11 cellular contexts compared by ENCODE assay signal in genomic region chr16:25079637-25080375, GRCh38. TPM values are rescaled to one million over a fixed set of nuclear protein-coding genes. Genes with fewer than 3 reads are reported as not detected.
A peak's percentile ranks its signal among the peaks of the same experiment; 100 is the strongest.
DNase-seq lines count a peak whose midpoint lies in the region; ATAC-seq and TF ChIP-seq lines count a peak whose summit lies in the region.
"Had no signal": no experiment of that assay in that cellular context is flagged by ENCODE, and none has a peak within 500 bp of the region (broad histone marks: within the 10 kb centered on the region; RNA-seq: fewer than 3 reads in every experiment).

No MANE protein-coding gene starts in this region.

- WGBS in endodermal cell (ENCODE audit: insufficient coverage in 1 of 2, insufficient read length in 1 of 2), 2 experiments: 70 to 89% methylated on average over 3 to 4 of the region's 4 CpGs
- 55% methylated on average over 4 of the region's 4 CpGs for WGBS in hepatocyte (ENCODE audit: low lambda C conversion rate, missing lambda C conversion rate)

- H3K4me3 Mint-ChIP-seq in endodermal cell: no peak overlapping the region
- no peak overlapping the region for H3K4me3 Mint-ChIP-seq in effector memory CD8-positive, alpha-beta T cell
- H3K4me3 Mint-ChIP-seq: B cell; CD4-positive, CD25-positive, alpha-beta regulatory T cell; H9 had no signal

- no peaks in the 10 kb centered on the region for H3K79me2 ChIP-seq in hepatocyte

- peaks cover 15% of the 10 kb centered on the region for H3K4me1 Mint-ChIP-seq in endodermal cell
- H3K4me1 Mint-ChIP-seq in effector memory CD8-positive, alpha-beta T cell (ENCODE audit: low read depth in 2 of 2): no peaks in the 10 kb centered on the region
- H3K4me1 Mint-ChIP-seq: H9 had no signal

- peaks cover 10% of the 10 kb centered on the region for H3K9me3 Mint-ChIP-seq in endodermal cell
- H3K9me3 Mint-ChIP-seq in effector memory CD8-positive, alpha-beta T cell: no peaks in the 10 kb centered on the region
- H3K9me3 Mint-ChIP-seq: CD4-positive, CD25-positive, alpha-beta regulatory T cell had no signal

- TF ChIP-seq CTCF in endodermal cell (conservative IDR thresholded peaks at IDR 0.05) (no peak), hepatocyte (IDR thresholded peaks at IDR 0.05; ENCODE audit: poor library complexity) (no peak)

- no peak overlapping the region for H3K27ac Mint-ChIP-seq in endodermal cell
- no peak overlapping the region for H3K27ac Mint-ChIP-seq in effector memory CD8-positive, alpha-beta T cell
- H3K27ac Mint-ChIP-seq: B cell; CD4-positive, CD25-positive, alpha-beta regulatory T cell; H9 had no signal

- no peaks in the 10 kb centered on the region for H3K36me3 ChIP-seq in endodermal cell (ENCODE audit: control insufficient read depth, insufficient read depth, low read length)
- H3K36me3 ChIP-seq in hepatocyte (replicated peaks; ENCODE audit: insufficient read depth, low read depth): no peaks in the 10 kb centered on the region

- DNase-seq in HUDEP-2 (lab: John Stamatoyannopoulos, UW; ENCODE audit: unreplicated experiment in 76 of 76) (peak in 56 of 76 experiments; percentile 5 to 70 (median 27)), SK-N-DZ (ENCODE audit: low spot score) (peak; percentile 25), endodermal cell (no peak), OCI-M1 (lab: John Stamatoyannopoulos, UW) (no peak), hepatocyte (ENCODE audit: low spot score) (no peak)
- DNase-seq in effector memory CD8-positive, alpha-beta T cell: no peak
- DNase-seq: C1 segment of cervical spinal cord; Caco-2; CD4-positive, CD25-positive, alpha-beta regulatory T cell; H9 had no signal

- peak overlapping the region; percentile 4 for H3K4me3 ChIP-seq in endodermal cell (ENCODE audit: low read length)
- no peak overlapping the region for H3K4me3 ChIP-seq in hepatocyte

- H3K27me3 ChIP-seq in endodermal cell (ENCODE audit: control insufficient read depth, insufficient read depth, low read length, poor library complexity, severe bottlenecking): no peaks in the 10 kb centered on the region
- no peaks in the 10 kb centered on the region for H3K27me3 ChIP-seq in hepatocyte

- H3K9ac ChIP-seq in endodermal cell (ENCODE audit: extremely low read depth, low read length, poor library complexity, severe bottlenecking): no peak overlapping the region

- H3K9me3 ChIP-seq in endodermal cell (ENCODE audit: control insufficient read depth, low read length): peaks cover 14% of the 10 kb centered on the region
- H3K9me3 ChIP-seq in hepatocyte (ENCODE audit: low read depth): no peaks in the 10 kb centered on the region
- H3K9me3 ChIP-seq: Caco-2 had no signal

- no peaks in the 10 kb centered on the region for H3K4me1 ChIP-seq in endodermal cell (ENCODE audit: control insufficient read depth, insufficient read depth, low read length)
- H3K4me1 ChIP-seq in hepatocyte (ENCODE audit: insufficient read depth): no peaks in the 10 kb centered on the region

- no peaks in the 10 kb centered on the region for H3K36me3 Mint-ChIP-seq in endodermal cell (ENCODE audit: low read depth)
- no peaks in the 10 kb centered on the region for H3K36me3 Mint-ChIP-seq in effector memory CD8-positive, alpha-beta T cell (ENCODE audit: insufficient read depth)
- H3K36me3 Mint-ChIP-seq: CD4-positive, CD25-positive, alpha-beta regulatory T cell had no signal

- no peaks in the 10 kb centered on the region for H3K9me2 ChIP-seq in hepatocyte (replicated peaks; ENCODE audit: insufficient read depth)

- no peak for ATAC-seq in effector memory CD8-positive, alpha-beta T cell (replicated peaks)

- H4K20me1 ChIP-seq in hepatocyte (ENCODE audit: insufficient read depth, poor library complexity, severe bottlenecking): no peaks in the 10 kb centered on the region

- no peak overlapping the region for H3K4me2 ChIP-seq in hepatocyte

- H3K27ac ChIP-seq in endodermal cell (ENCODE audit: low read depth, low read length) (no peak overlapping the region), hepatocyte (no peak overlapping the region)

- H2AFZ ChIP-seq in hepatocyte: no peak overlapping the region

- H3K27me3 Mint-ChIP-seq in endodermal cell (ENCODE audit: insufficient read depth): peaks cover 4% of the 10 kb centered on the region
- no peaks in the 10 kb centered on the region for H3K27me3 Mint-ChIP-seq in effector memory CD8-positive, alpha-beta T cell
- H3K27me3 Mint-ChIP-seq: B cell; CD4-positive, CD25-positive, alpha-beta regulatory T cell had no signal

RNA-seq across cellular contexts. Expression of gene LCMT1, which starts 31.7 kb away (rescaled TPM):
- 52.6 and 53.8 TPM in 2 replicates for polyA plus RNA-seq in SK-N-DZ (2014; cell fraction: cytosol; rRNA removed)
- 41.6 and 45.1 TPM in 2 replicates for polyA plus RNA-seq in SK-N-DZ (2014; cell fraction: nucleus; rRNA removed)
- total RNA-seq in endodermal cell (10 to 100 TPM; 66.9 to 68.6 TPM), hepatocyte (30.2 and 33.0 TPM in 2 replicates)
- 56.3 TPM for polyA plus RNA-seq in endodermal cell (2013, experiment 1 of 2)
- 54.9 TPM for polyA plus RNA-seq in endodermal cell (2013, experiment 2 of 2)
- polyA plus RNA-seq in hepatocyte: 34.6 and 47.7 TPM in 2 replicates

Comparison
In these comparisons a context has a peak if more than half of its experiments do, and no peak if none do; other contexts are left out.
1. DNase-seq: peak in HUDEP-2 (56 of 76) and SK-N-DZ (single experiment); none in endodermal cell (single experiment), OCI-M1 (single experiment), effector memory CD8-positive, alpha-beta T cell (0 of 3) and hepatocyte (single experiment).